8 cellular contexts compared by ENCODE assay signal in the genomic region with DNA sequence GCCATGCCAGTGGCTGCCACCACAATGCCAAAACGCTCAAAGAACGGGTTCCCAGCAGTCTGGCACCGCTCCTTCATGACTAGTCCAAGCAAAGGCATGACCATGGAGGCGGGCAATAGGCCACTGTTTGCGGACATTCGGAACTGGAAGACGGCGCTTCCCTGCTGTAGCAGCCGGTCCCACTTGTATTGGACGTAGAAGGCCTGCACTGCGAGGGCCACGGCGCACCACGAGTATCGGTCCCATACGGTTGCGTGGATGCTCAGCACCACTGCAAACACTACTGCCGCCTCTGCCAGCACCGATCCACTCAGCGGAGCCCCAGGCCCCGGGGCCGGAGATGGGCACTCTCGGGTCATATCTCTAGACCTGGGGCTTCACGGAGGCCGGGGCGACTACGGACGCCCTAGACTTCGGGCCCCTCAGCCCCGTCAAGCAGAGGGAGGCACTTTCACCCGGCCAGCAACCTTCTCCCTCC. TPM values are rescaled to one million over a fixed set of nuclear protein-coding genes. Genes with fewer than 3 reads are reported as not detected.
DNase-seq lines count a peak whose midpoint lies in the region; ATAC-seq and TF ChIP-seq lines count a peak whose summit lies in the region.

No MANE protein-coding gene starts in this region.

- WGBS in gastroesophageal sphincter (ENCODE audit: low coverage in 1 of 2), 2 donors, result 8% methylated on average over 15 of the region's 31 CpGs; no CpG with 5 or more reads in 1 of the 2 donors
- no CpG with 5 or more reads among the region's 31 CpGs for WGBS in neuronal stem cell (ENCODE audit: extremely low coverage in 2 of 2, insufficient read length in 2 of 2, insufficient replicate concordance in 1 of 2), 2 donors

- peaks cover 19% of the 10 kb centered on the region for H3K79me1 ChIP-seq in neuronal stem cell (ENCODE audit: low read depth, low read length)

- POLR2A ChIA-PET in AG04449 (lab: Yijun Ruan, JAX), result interaction anchor here (0.8 kb wide), 1 partner anchor 24 kb away, joined by 3 read pairs; no protein-coding TSS in a partner anchor

- DNase-seq in AG04449 (ENCODE audit: low read depth, low spot score), result no peak
- peak; percentile 10 for DNase-seq in activated T-helper 9 cell treated with anti-CD3 and anti-CD28 coated beads, Interleukin-2, amount 50 U/mL, for 16 hours (ENCODE audit: low read depth)
- no peak for DNase-seq in neuronal stem cell (ENCODE audit: low spot score)
- no peak for DNase-seq in omental fat pad (ENCODE audit: low spot score)
- DNase-seq in putamen (ENCODE audit: low spot score), result no peak

- peak overlapping the region; percentile 89 for H3K4me2 ChIP-seq in neuronal stem cell (ENCODE audit: insufficient read depth, low read length, poor library complexity, severe bottlenecking)

- ATAC-seq in GM18868 (IDR thresholded peaks at IDR 0.05; ENCODE audit: unreplicated experiment) (peak; percentile 14), HG03469 (IDR thresholded peaks at IDR 0.05; ENCODE audit: unreplicated experiment) (peak; percentile 3), gastroesophageal sphincter (peak; percentile 45), omental fat pad (ENCODE audit: low FRiP score) (no peak)

- H4K91ac ChIP-seq in neuronal stem cell (ENCODE audit: low read depth, low read length, poor library complexity), result no peak overlapping the region

- no peak for TF ChIP-seq POLR2A in gastroesophageal sphincter (IDR thresholded peaks at IDR 0.05)

- peaks cover 0 to 58% (median 13%) of the 10 kb centered on the region in 3 donors for H3K4me1 ChIP-seq in gastroesophageal sphincter
- peaks cover 3 to 5% of the 10 kb centered on the region in 2 donors for H3K4me1 ChIP-seq in neuronal stem cell (ENCODE audit: control insufficient read depth in 2 of 2, insufficient read depth in 1 of 2, low read depth in 1 of 2, low read length in 2 of 2)

- H2BK15ac ChIP-seq in neuronal stem cell (ENCODE audit: low read length), result peak overlapping the region; percentile 7

- CTCF ChIA-PET in AG04449 (lab: Yijun Ruan, JAX), result interaction anchor here (1.0 kb wide), 1 partner anchor 19 kb away, joined by 4 read pairs; no protein-coding TSS in a partner anchor

- no peak overlapping the region for H2BK12ac ChIP-seq in neuronal stem cell (ENCODE audit: low read length)

- H3K27ac ChIP-seq in gastroesophageal sphincter (peak overlapping the region; percentile 56 to 99 (median 96)), neuronal stem cell (replicated peaks; ENCODE audit: low read length) (peak overlapping the region; percentile 54)

- peak overlapping the region; percentile 98 for H2BK5ac ChIP-seq in neuronal stem cell (ENCODE audit: low read length)

- H3K36me3 ChIP-seq in gastroesophageal sphincter, result peaks cover 0 to 57% of the 10 kb centered on the region in 2 donors
- peaks cover 17 to 38% of the 10 kb centered on the region in 2 donors for H3K36me3 ChIP-seq in neuronal stem cell (replicated peaks in 1 of 2; ENCODE audit: control insufficient read depth in 2 of 2, insufficient read depth in 2 of 2, low read length in 2 of 2)

- H3K14ac ChIP-seq in neuronal stem cell (ENCODE audit: low read length), result peak overlapping the region; percentile 99

- TF ChIP-seq EP300 in gastroesophageal sphincter (IDR thresholded peaks at IDR 0.05), result no peak

- peak overlapping the region; percentile 100 for H2AFZ ChIP-seq in neuronal stem cell (ENCODE audit: low read length)

- H3K9me3 ChIP-seq in gastroesophageal sphincter, result no peaks in the 10 kb centered on the region
- no peaks in the 10 kb centered on the region for H3K9me3 ChIP-seq in neuronal stem cell (replicated peaks in 1 of 2; ENCODE audit: control insufficient read depth in 2 of 2, insufficient read depth in 1 of 2, low read depth in 1 of 2, low read length in 2 of 2)

- peak overlapping the region; percentile 87 for H2BK120ac ChIP-seq in neuronal stem cell (ENCODE audit: low read depth, low read length)

- peak overlapping the region; percentile 1 for H4K8ac ChIP-seq in neuronal stem cell (ENCODE audit: low read depth, low read length)

- H3K4me3 ChIP-seq in AG04449 (ENCODE audit: low read depth, low read length), result peak overlapping the region; percentile 97
- H3K4me3 ChIP-seq in gastroesophageal sphincter, result peak overlapping the region; percentile 85 to 93
- H3K4me3 ChIP-seq in neuronal stem cell (ENCODE audit: low read length in 2 of 2), result peak overlapping the region; percentile 93 to 99

- no peak overlapping the region for H3K4ac ChIP-seq in neuronal stem cell (ENCODE audit: low read length)

- H3K9ac ChIP-seq in neuronal stem cell (ENCODE audit: low read depth, low read length, poor library complexity), result peak overlapping the region; percentile 99

- no peak for TF ChIP-seq CTCF in AG04449 (IDR thresholded peaks at IDR 0.05; ENCODE audit: insufficient read depth, low read length, missing control alignments)
- TF ChIP-seq CTCF in gastroesophageal sphincter (IDR thresholded peaks at IDR 0.05), result no peak
- TF ChIP-seq CTCF in omental fat pad (IDR thresholded peaks at IDR 0.05), result no peak

- no peaks in the 10 kb centered on the region for H3K27me3 ChIP-seq in gastroesophageal sphincter
- no peaks in the 10 kb centered on the region for H3K27me3 ChIP-seq in neuronal stem cell (ENCODE audit: control insufficient read depth in 3 of 3, insufficient read depth in 3 of 3, low read depth in 1 of 3, low read length in 3 of 3)

- peak overlapping the region; percentile 61 for H2AK5ac ChIP-seq in neuronal stem cell (ENCODE audit: low read depth, low read length)

- H3K23ac ChIP-seq in neuronal stem cell (ENCODE audit: low read depth, low read length, poor library complexity), result peak overlapping the region; percentile 100

- H3K18ac ChIP-seq in neuronal stem cell (ENCODE audit: low read length), result peak overlapping the region; percentile 98

RNA-seq across cellular contexts. Expression of a gene that starts 0.4 kb away (rescaled TPM):
- 10 to 100 TPM in 3 of 4 donors, 1 to 10 TPM in 1; 9.8 to 17.1 (median 13.0) TPM for total RNA-seq in gastroesophageal sphincter
- polyA plus RNA-seq in neuronal stem cell (2013, experiment 1 of 2), result 10.1 TPM
- polyA plus RNA-seq in neuronal stem cell (2013, experiment 2 of 2), result 9.7 TPM
- 10 to 100 TPM; 13.3 to 23.2 (median 17.7) TPM for total RNA-seq in omental fat pad

RNA-seq across cellular contexts. Expression of a gene that starts 0.5 kb away (rescaled TPM):
- 10 to 100 TPM; 18.6 to 32.7 (median 29.1) TPM for total RNA-seq in gastroesophageal sphincter
- polyA plus RNA-seq in neuronal stem cell (2013, experiment 1 of 2), result 25.1 TPM
- 24.6 TPM for polyA plus RNA-seq in neuronal stem cell (2013, experiment 2 of 2)
- 10 to 100 TPM; 27.2 to 70.6 (median 38.3) TPM for total RNA-seq in omental fat pad

RNA-seq across cellular contexts. Expression of a gene that starts 26.2 kb away (rescaled TPM):
- total RNA-seq in gastroesophageal sphincter (10 to 100 TPM in 3 of 4 donors, 1 to 10 TPM in 1; 9.6 to 27.1 (median 25.4) TPM), omental fat pad (10 to 100 TPM; 14.4 to 43.8 (median 32.4) TPM)
- polyA plus RNA-seq in neuronal stem cell (2013, experiment 1 of 2), result 13.0 TPM
- polyA plus RNA-seq in neuronal stem cell (2013, experiment 2 of 2), result 12.5 TPM
